9 cellular contexts compared by ENCODE assay signal in genomic region chr1:111920221-111921024, GRCh38.
DNase-seq lines count a peak whose midpoint lies in the region; ATAC-seq and TF ChIP-seq lines count a peak whose summit lies in the region.
"Had no signal": no experiment of that assay in that cellular context is flagged by ENCODE, and none has a peak within 500 bp of the region (broad histone marks: within the 10 kb centered on the region; RNA-seq: fewer than 3 reads in every experiment).

No MANE protein-coding gene starts in this region.

- H3K9me3 ChIP-seq in T-helper 17 cell (ENCODE audit: control insufficient read depth, low read length, poor library complexity, severe bottlenecking) (no peaks in the 10 kb centered on the region), smooth muscle cell (replicated peaks; ENCODE audit: low read depth) (no peaks in the 10 kb centered on the region), Karpas-422 (ENCODE audit: low read length) (no peaks in the 10 kb centered on the region)

- no peaks in the 10 kb centered on the region for H3K36me3 Mint-ChIP-seq in neural crest cell (ENCODE audit: low read depth)
- H3K36me3 Mint-ChIP-seq in T-helper 17 cell (ENCODE audit: low read depth): peaks cover 3% of the 10 kb centered on the region
- H3K36me3 Mint-ChIP-seq: activated CD8-positive, alpha-beta memory T cell treated with anti-CD3 and anti-CD28 coated beads, Interleukin-2, amount 10 ng/mL, durations not matched to agents 7 days and 5 days had no signal

- no peak overlapping the region for H2AFZ ChIP-seq in smooth muscle cell (ENCODE audit: low read depth)
- no peak overlapping the region for H2AFZ ChIP-seq in Karpas-422 (ENCODE audit: low read length)

- no peaks in the 10 kb centered on the region for H3K79me2 ChIP-seq in smooth muscle cell (ENCODE audit: low read depth)
- H3K79me2 ChIP-seq in Karpas-422 (ENCODE audit: low read length): no peaks in the 10 kb centered on the region

- no peaks in the 10 kb centered on the region for H3K9me3 Mint-ChIP-seq in neural crest cell

- no peak overlapping the region for H3K9ac ChIP-seq in smooth muscle cell (ENCODE audit: low read depth)
- no peak overlapping the region for H3K9ac ChIP-seq in Karpas-422 (ENCODE audit: low read length)

- 73% methylated on average over 11 of the region's 11 CpGs for WGBS in smooth muscle cell (ENCODE audit: low lambda C conversion rate)

- H3K4me3 ChIP-seq in coronary artery: peak overlapping the region; percentile 14
- H3K4me3 ChIP-seq in smooth muscle cell: no peak overlapping the region
- no peak overlapping the region for H3K4me3 ChIP-seq in Karpas-422 (ENCODE audit: low read length)

- no peak for TF ChIP-seq CTCF in coronary artery (IDR thresholded peaks at IDR 0.05)
- no peak for TF ChIP-seq CTCF in neural crest cell (conservative IDR thresholded peaks at IDR 0.05)
- no peak for TF ChIP-seq CTCF in smooth muscle cell (IDR thresholded peaks at IDR 0.05; ENCODE audit: borderline replicate concordance, insufficient read depth, poor library complexity, severe bottlenecking)

- no peaks in the 10 kb centered on the region for H3K9me2 ChIP-seq in Karpas-422 (replicated peaks; ENCODE audit: insufficient read depth, low read length)

- H3K27me3 Mint-ChIP-seq in neural crest cell (ENCODE audit: low read depth): peaks cover 8% of the 10 kb centered on the region
- H3K27me3 Mint-ChIP-seq in T-helper 17 cell: peaks cover 56% of the 10 kb centered on the region

- H3K27ac Mint-ChIP-seq in neural crest cell (ENCODE audit: unreplicated experiment) (peak overlapping the region; percentile 79), T-helper 17 cell (no peak overlapping the region)
- H3K27ac Mint-ChIP-seq: activated CD8-positive, alpha-beta memory T cell treated with anti-CD3 and anti-CD28 coated beads, Interleukin-2, amount 10 ng/mL, durations not matched to agents 7 days and 5 days had no signal

- H3F3A ChIP-seq in smooth muscle cell (ENCODE audit: low read depth): no peaks in the 10 kb centered on the region

- H3K4me3 Mint-ChIP-seq in neural crest cell (no peak overlapping the region), T-helper 17 cell (no peak overlapping the region)
- H3K4me3 Mint-ChIP-seq: activated CD8-positive, alpha-beta memory T cell treated with anti-CD3 and anti-CD28 coated beads, Interleukin-2, amount 10 ng/mL, durations not matched to agents 7 days and 5 days had no signal

- DNase-seq in COLO668 (lab: John Stamatoyannopoulos, UW; ENCODE audit: unreplicated experiment) (peak; percentile 64), NCI-H2107 treated with DMSO at 0.1 percent for 48 hours (lab: John Stamatoyannopoulos, UW; ENCODE audit: unreplicated experiment) (peak; percentile 58), coronary artery (ENCODE audit: low spot score) (peak; percentile 82), neural crest cell (ENCODE audit: low read depth, low spot score) (no peak), T-helper 17 cell (no peak), smooth muscle cell (lab: John Stamatoyannopoulos, UW; ENCODE audit: unreplicated experiment) (no peak), Karpas-422 (no peak)
- DNase-seq: activated CD8-positive, alpha-beta memory T cell treated with anti-CD3 and anti-CD28 coated beads, Interleukin-2, amount 10 ng/mL, durations not matched to agents 7 days and 5 days had no signal

- H3K4me2 ChIP-seq in smooth muscle cell: no peak overlapping the region
- H3K4me2 ChIP-seq in Karpas-422 (ENCODE audit: low read depth, low read length, poor library complexity, severe bottlenecking): no peak overlapping the region

- H3K27me3 ChIP-seq in smooth muscle cell (ENCODE audit: low read depth) (no peaks in the 10 kb centered on the region), Karpas-422 (ENCODE audit: low read length) (no peaks in the 10 kb centered on the region)

- H4K20me1 ChIP-seq in smooth muscle cell (ENCODE audit: low read depth): no peaks in the 10 kb centered on the region
- no peaks in the 10 kb centered on the region for H4K20me1 ChIP-seq in Karpas-422 (ENCODE audit: insufficient read depth, low read depth, low read length)

- H3K4me1 Mint-ChIP-seq in neural crest cell (peaks cover 25% of the 10 kb centered on the region), T-helper 17 cell (no peaks in the 10 kb centered on the region)
- H3K4me1 Mint-ChIP-seq: activated CD8-positive, alpha-beta memory T cell treated with anti-CD3 and anti-CD28 coated beads, Interleukin-2, amount 10 ng/mL, durations not matched to agents 7 days and 5 days had no signal

- H3K36me3 ChIP-seq in smooth muscle cell (ENCODE audit: low read depth): no peaks in the 10 kb centered on the region
- H3K36me3 ChIP-seq in Karpas-422 (ENCODE audit: insufficient read depth, low read length): no peaks in the 10 kb centered on the region

- ATAC-seq in T-helper 17 cell: no peak
- ATAC-seq in HG02870 (IDR thresholded peaks at IDR 0.05; ENCODE audit: unreplicated experiment): no peak
- ATAC-seq: activated CD8-positive, alpha-beta memory T cell treated with anti-CD3 and anti-CD28 coated beads, Interleukin-2, amount 10 ng/mL, durations not matched to agents 7 days and 5 days had no signal

- peak overlapping the region; percentile 58 to 83 for H3K27ac ChIP-seq in coronary artery
- H3K27ac ChIP-seq in smooth muscle cell (ENCODE audit: low read depth): no peak overlapping the region
- H3K27ac ChIP-seq in Karpas-422 (ENCODE audit: low read length): no peak overlapping the region

- no peaks in the 10 kb centered on the region for H3K4me1 ChIP-seq in smooth muscle cell (ENCODE audit: low read depth)
- H3K4me1 ChIP-seq in Karpas-422 (ENCODE audit: low read length): no peaks in the 10 kb centered on the region

Comparison
In these comparisons a context has a peak if more than half of its experiments do, and no peak if none do; other contexts are left out.
1. DNase-seq: peak in COLO668 (single experiment), NCI-H2107 treated with DMSO at 0.1 percent for 48 hours (single experiment) and coronary artery (single experiment); none in neural crest cell (single experiment), T-helper 17 cell (0 of 3), smooth muscle cell (single experiment) and Karpas-422 (single experiment).
2. H3K27ac ChIP-seq: peak in coronary artery (2 of 2); none in smooth muscle cell (single experiment) and Karpas-422 (single experiment).